8 cellular contexts compared by ENCODE assay signal in the genomic region with DNA sequence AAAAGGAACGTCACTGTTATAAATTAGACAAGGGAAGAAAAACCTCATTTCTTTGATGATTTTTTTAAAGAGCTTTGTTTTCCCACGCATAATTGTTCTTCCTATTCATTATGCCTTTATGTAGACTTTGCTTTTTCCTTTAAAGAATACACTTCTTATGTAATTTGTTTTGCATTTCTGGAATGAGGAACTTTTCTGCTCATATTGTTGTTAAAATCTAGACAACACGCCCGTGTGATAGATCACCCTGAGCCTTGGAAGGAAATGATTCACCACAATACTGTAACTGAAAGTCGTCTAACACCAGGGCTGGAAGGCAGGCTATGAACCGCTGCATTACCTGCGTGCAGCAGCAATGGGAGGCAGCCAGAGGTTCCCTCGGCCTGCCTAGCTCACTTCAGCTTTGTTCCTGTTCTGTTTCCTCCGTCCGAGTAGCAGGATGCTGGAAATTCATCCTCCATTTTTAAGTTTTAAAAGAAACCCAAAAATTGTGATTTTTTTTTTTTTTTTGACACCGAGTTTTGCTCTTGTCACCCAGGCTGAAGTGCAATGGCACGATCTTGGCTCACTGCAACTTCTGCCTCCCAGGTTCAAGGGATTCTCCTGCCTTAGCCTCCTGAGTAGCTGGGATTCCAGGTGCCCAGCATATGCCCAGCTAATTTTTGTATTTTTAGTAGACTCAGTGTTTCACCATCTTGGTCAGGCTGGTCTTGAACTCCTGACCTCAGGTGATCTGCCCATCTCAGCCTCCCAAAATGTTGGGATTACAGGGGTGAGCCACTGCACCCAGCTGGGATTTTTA. TPM values are rescaled to one million over a fixed set of nuclear protein-coding genes. Genes with fewer than 3 reads are reported as not detected.
DNase-seq lines count a peak whose midpoint lies in the region; ATAC-seq lines count a peak whose summit lies in the region.

No MANE protein-coding gene starts in this region.

- no peaks in the 10 kb centered on the region for H3K9me3 ChIP-seq in stomach smooth muscle (ENCODE audit: control insufficient read depth in 2 of 2, low read length in 2 of 2)

- no peaks in the 10 kb centered on the region for H3K36me3 ChIP-seq in stomach smooth muscle (ENCODE audit: control insufficient read depth in 2 of 2, insufficient read depth in 2 of 2, low read length in 2 of 2)

- no peaks in the 10 kb centered on the region for H3K27me3 ChIP-seq in stomach smooth muscle (ENCODE audit: control insufficient read depth in 1 of 2, insufficient read depth in 2 of 2, low read length in 2 of 2)

- H3K4me1 ChIP-seq in stomach smooth muscle (ENCODE audit: control insufficient read depth, insufficient read depth, low read length): peaks cover 5% of the 10 kb centered on the region

- ATAC-seq in GM21717 (IDR thresholded peaks at IDR 0.05; ENCODE audit: unreplicated experiment): peak; percentile 96

- H3K4me3 ChIP-seq in stomach smooth muscle (ENCODE audit: low read length in 2 of 2): peak overlapping the region in 1 of 2 donors; percentile 40

- H3K9ac ChIP-seq in stomach smooth muscle (ENCODE audit: low read length in 2 of 2): peak overlapping the region in 1 of 2 donors; percentile 29

- DNase-seq in Daoy (ENCODE audit: low read depth) (peak; percentile 83), LHCN-M2 (ENCODE audit: low read depth) (peak; percentile 77), myocyte (ENCODE audit: low read depth) (peak; percentile 46), NCI-H446 treated with DMSO at 0.1 percent for 48 hours (lab: John Stamatoyannopoulos, UW) (no peak)
- DNase-seq in activated CD4-positive, alpha-beta T cell treated with anti-CD3 and anti-CD28 coated beads for 4 hours: peak; percentile 61 to 68
- peak; percentile 67 for DNase-seq in effector CD4-positive, alpha-beta T cell

- H3K27ac ChIP-seq in stomach smooth muscle (ENCODE audit: low read length): peak overlapping the region; percentile 53

RNA-seq across cellular contexts. Expression of gene ZNF217, which starts 49.6 kb away (rescaled TPM):
- total RNA-seq in Daoy (2014; rRNA removed; shearing (Covaris generic)): 6.8 and 9.7 TPM in 2 replicates
- total RNA-seq in LHCN-M2 (2014; rRNA removed) (14.2 and 21.0 TPM in 2 replicates), myocyte (19.9 and 25.1 TPM in 2 replicates)
- polyA plus RNA-seq in LHCN-M2 (2012): 10.8 TPM
- 13.1 TPM for polyA plus RNA-seq in myocyte (2012)
